Comparison of ENCODE assay signal across 13 cellular contexts in genomic region chr3:4588410-4588809, GRCh38.
DNase-seq lines count a peak whose midpoint lies in the region; ATAC-seq and TF ChIP-seq lines count a peak whose summit lies in the region.
"Had no signal": no experiment of that assay in that cellular context is flagged by ENCODE, and none has a peak within 500 bp of the region (broad histone marks: within the 10 kb centered on the region; RNA-seq: fewer than 3 reads in every experiment).

No MANE protein-coding gene starts in this region.

- H3K27me3 ChIP-seq in upper lobe of right lung, result no peaks in the 10 kb centered on the region
- H3K27me3 ChIP-seq: BE2C, colonic mucosa had no signal

- CTCF ChIA-PET in activated naive CD4-positive, alpha-beta T cell treated with anti-CD3 and anti-CD28 coated beads for 36 hours (lab: Charles Lee), result interaction anchor here (1.0 to 2.4 kb wide), 5 partner anchors 9 to 119 kb away, joined by 3 to 10 read pairs (median 5); no protein-coding TSS in a partner anchor
- CTCF ChIA-PET in activated B cell treated with CpG ODN at 0.5 μM for 24 hours (lab: Charles Lee), result no interaction called here

- H3K4me3 ChIP-seq in upper lobe of right lung, result no peak overlapping the region
- H3K4me3 ChIP-seq: colonic mucosa had no signal

- no peak for DNase-seq in activated naive CD4-positive, alpha-beta T cell treated with anti-CD3 and anti-CD28 coated beads, Interleukin-2, amount 50 U/mL, for 72 hours (ENCODE audit: low spot score in 2 of 2)
- no peak for DNase-seq in activated naive CD4-positive, alpha-beta T cell treated with anti-CD3 and anti-CD28 coated beads for 36 hours
- DNase-seq in activated B cell treated with CpG ODN at 0.5 μM for 24 hours (no peak), Right ventricle myocardium superior (no peak), upper lobe of right lung (no peak), NCI-H1092 treated with DMSO at 0.1 percent for 48 hours (lab: John Stamatoyannopoulos, UW) (no peak), NOMO-1 treated with dmso at 0.1 percent for 144 hours (lab: John Stamatoyannopoulos, UW; ENCODE audit: unreplicated experiment) (no peak)
- DNase-seq in effector CD8-positive, alpha-beta T cell (lab: John Stamatoyannopoulos, UW), result no peak
- DNase-seq: BE2C; colonic mucosa; NCI-H345; stimulated activated CD4-positive, alpha-beta T cell treated with anti-CD3 and anti-CD28 coated beads, Interleukin-4, amount 100 ng/mL, for 24 hours had no signal

- no peak for TF ChIP-seq CTCF in activated B cell treated with CpG ODN at 0.5 μM for 24 hours (IDR thresholded peaks at IDR 0.05)
- TF ChIP-seq CTCF in upper lobe of right lung (IDR thresholded peaks at IDR 0.05), result no peak

- intact Hi-C loops in activated naive CD4-positive, alpha-beta T cell treated with anti-CD3 and anti-CD28 coated beads for 36 hours (cut with micrococcal nuclease), result loop anchor here (5.0 kb wide), 1 partner anchor 609 kb away; no protein-coding TSS in a partner anchor
- intact Hi-C loops in activated B cell treated with CpG ODN at 0.5 μM for 24 hours (cut with micrococcal nuclease), result no loop called here
- intact Hi-C loops in Right ventricle myocardium superior (cut with DNase I), result no loop called here
- intact Hi-C loops in upper lobe of right lung (cut with DNase I), result no loop called here

- peaks cover 0 to 5% of the 10 kb centered on the region in 2 donors for H3K36me3 Mint-ChIP-seq in activated naive CD4-positive, alpha-beta T cell treated with anti-CD3 and anti-CD28 coated beads, Interleukin-2, amount 50 U/mL, for 72 hours
- H3K36me3 Mint-ChIP-seq in activated naive CD4-positive, alpha-beta T cell treated with anti-CD3 and anti-CD28 coated beads for 36 hours (ENCODE audit: low read depth), result no peaks in the 10 kb centered on the region
- H3K36me3 Mint-ChIP-seq in activated B cell treated with CpG ODN at 0.5 μM for 24 hours (ENCODE audit: low read depth), result peaks cover 27% of the 10 kb centered on the region

- peaks cover 43% of the 10 kb centered on the region for H3K4me1 ChIP-seq in upper lobe of right lung
- H3K4me1 ChIP-seq: BE2C, colonic mucosa had no signal

- no peaks in the 10 kb centered on the region for H3K9me3 ChIP-seq in upper lobe of right lung
- H3K9me3 ChIP-seq: BE2C, colonic mucosa had no signal

- POLR2A ChIA-PET in activated B cell treated with CpG ODN at 0.5 μM for 24 hours (lab: Charles Lee), result interaction anchor here (0.5 to 1.2 kb wide), 2 partner anchors 10 to 95 kb away, joined by 3 to 4 read pairs; partner anchors contain the start of gene ITPR1

- H3K4me1 Mint-ChIP-seq in activated naive CD4-positive, alpha-beta T cell treated with anti-CD3 and anti-CD28 coated beads for 36 hours (ENCODE audit: low read depth), result peaks cover 55% of the 10 kb centered on the region
- peaks cover 82% of the 10 kb centered on the region for H3K4me1 Mint-ChIP-seq in activated B cell treated with CpG ODN at 0.5 μM for 24 hours

- peak; percentile 51 to 62 for ATAC-seq in activated naive CD4-positive, alpha-beta T cell treated with anti-CD3 and anti-CD28 coated beads, Interleukin-2, amount 50 U/mL, for 72 hours
- no peak for ATAC-seq in activated B cell treated with CpG ODN at 0.5 μM for 24 hours (ENCODE audit: low read depth)
- peak; percentile 8 for ATAC-seq in Right ventricle myocardium superior (ENCODE audit: poor library complexity)
- peak; percentile 29 for ATAC-seq in upper lobe of right lung

- no peaks in the 10 kb centered on the region for H3K36me3 ChIP-seq in upper lobe of right lung
- H3K36me3 ChIP-seq: BE2C, colonic mucosa had no signal

- no peaks in the 10 kb centered on the region for H3K9me3 Mint-ChIP-seq in activated naive CD4-positive, alpha-beta T cell treated with anti-CD3 and anti-CD28 coated beads, Interleukin-2, amount 50 U/mL, for 72 hours
- no peaks in the 10 kb centered on the region for H3K9me3 Mint-ChIP-seq in activated naive CD4-positive, alpha-beta T cell treated with anti-CD3 and anti-CD28 coated beads for 36 hours
- H3K9me3 Mint-ChIP-seq in activated B cell treated with CpG ODN at 0.5 μM for 24 hours, result no peaks in the 10 kb centered on the region

- no peak overlapping the region for H3K4me3 Mint-ChIP-seq in activated naive CD4-positive, alpha-beta T cell treated with anti-CD3 and anti-CD28 coated beads for 36 hours
- no peak overlapping the region for H3K4me3 Mint-ChIP-seq in activated B cell treated with CpG ODN at 0.5 μM for 24 hours

- H3K27me3 Mint-ChIP-seq in activated naive CD4-positive, alpha-beta T cell treated with anti-CD3 and anti-CD28 coated beads for 36 hours (ENCODE audit: low read depth), result no peaks in the 10 kb centered on the region
- no peaks in the 10 kb centered on the region for H3K27me3 Mint-ChIP-seq in activated B cell treated with CpG ODN at 0.5 μM for 24 hours

- no peak overlapping the region for H3K27ac ChIP-seq in upper lobe of right lung
- H3K27ac ChIP-seq: colonic mucosa, VCaP had no signal

- H3K27ac Mint-ChIP-seq in activated naive CD4-positive, alpha-beta T cell treated with anti-CD3 and anti-CD28 coated beads, Interleukin-2, amount 50 U/mL, for 72 hours, result peak overlapping the region in 1 of 2 donors; percentile 25
- no peak overlapping the region for H3K27ac Mint-ChIP-seq in activated naive CD4-positive, alpha-beta T cell treated with anti-CD3 and anti-CD28 coated beads for 36 hours
- H3K27ac Mint-ChIP-seq in activated B cell treated with CpG ODN at 0.5 μM for 24 hours, result peak overlapping the region; percentile 36
